9 cellular contexts compared by ENCODE assay signal in genomic region chr6:42726026-42726425, GRCh38. TPM values are rescaled to one million over a fixed set of nuclear protein-coding genes. Genes with fewer than 3 reads are reported as not detected.
DNase-seq lines count a peak whose midpoint lies in the region; ATAC-seq, FAIRE-seq and TF ChIP-seq lines count a peak whose summit lies in the region.
"Had no signal": no experiment of that assay in that cellular context is flagged by ENCODE, and none has a peak within 500 bp of the region (broad histone marks: within the 10 kb centered on the region; RNA-seq: fewer than 3 reads in every experiment).

No MANE protein-coding gene starts in this region.

- no peaks in the 10 kb centered on the region for H3K27me3 Mint-ChIP-seq in natural killer cell (ENCODE audit: low read depth in 2 of 2)

- FAIRE-seq in K562 (lab: Jason Lieb, UNC): no peak

- no peak overlapping the region for H3K4me2 ChIP-seq in K562 (ENCODE audit: insufficient read depth, low read length)

- peaks cover 19 to 20% of the 10 kb centered on the region in 2 donors for H3K4me1 Mint-ChIP-seq in natural killer cell

- peak overlapping the region; percentile 93 for H3K4me3 Mint-ChIP-seq in natural killer cell

- H3K36me3 Mint-ChIP-seq in natural killer cell: no peaks in the 10 kb centered on the region

- H3K36me3 ChIP-seq in HEK293 (ENCODE audit: control insufficient read depth in 2 of 2, insufficient read depth in 1 of 2, low read length in 2 of 2) (no peaks in the 10 kb centered on the region), K562 (ENCODE audit: control insufficient read depth, insufficient read depth, low read length) (no peaks in the 10 kb centered on the region)

- H2AFZ ChIP-seq in K562 (ENCODE audit: low read depth, low read length): peak overlapping the region; percentile 87

- H4K20me1 ChIP-seq in K562 (replicated peaks; ENCODE audit: control insufficient read depth, insufficient read depth, low read length): no peaks in the 10 kb centered on the region

- in situ Hi-C loops in K562 (cut with MboI): no loop called here

- DNase-seq in AG04450 (ENCODE audit: low read depth, low spot score) (no peak), K562 (ENCODE audit: extremely low read depth in 1 of 4, low spot score in 3 of 4) (no peak), natural killer cell (no peak), NCI-H1417 (lab: John Stamatoyannopoulos, UW) (no peak), lower leg skin (ENCODE audit: low spot score in 2 of 2) (no peak), AG08396 (ENCODE audit: low spot score) (no peak)

- no TSS peak for BruUV-seq in K562 (replicated peaks; lab: Mats Ljungman, UMichigan)

- H3K4me3 ChIP-seq in AG04450 (ENCODE audit: low read depth, low read length): peak overlapping the region; percentile 40; the same call in 1 of the 2 replicates
- no peak overlapping the region for H3K4me3 ChIP-seq in HEK293 (ENCODE audit: low read depth, low read length)
- H3K4me3 ChIP-seq in K562: no peak overlapping the region
- no peak overlapping the region for H3K4me3 ChIP-seq in lower leg skin (ENCODE audit: low read depth, poor library complexity, severe bottlenecking)

- TF ChIP-seq POLR2A in K562 (conservative IDR thresholded peaks at IDR 0.05) (no peak), lower leg skin (IDR thresholded peaks at IDR 0.05) (no peak)

- H3K9me3 Mint-ChIP-seq in natural killer cell: no peaks in the 10 kb centered on the region

- peaks cover 2% of the 10 kb centered on the region; the same call in 1 of the 2 replicates for H3K9me3 ChIP-seq in AG04450 (ENCODE audit: control insufficient read depth, insufficient read depth, low read length)
- H3K9me3 ChIP-seq in HEK293 (ENCODE audit: control insufficient read depth, insufficient read depth, low read depth, low read length): no peaks in the 10 kb centered on the region
- no peaks in the 10 kb centered on the region for H3K9me3 ChIP-seq in K562 (replicated peaks; ENCODE audit: control insufficient read depth, insufficient read depth, low read depth, low read length)

- peak overlapping the region; percentile 90 for H3K27ac Mint-ChIP-seq in natural killer cell

- H3K27ac ChIP-seq in AG04450 (ENCODE audit: low read depth, low read length): no peak overlapping the region
- H3K27ac ChIP-seq in HEK293 (ENCODE audit: extremely low read depth, low read depth, low read length): no peak overlapping the region
- no peak overlapping the region for H3K27ac ChIP-seq in K562 (ENCODE audit: extremely low read depth, low read depth, low read length)

- CTCF ChIA-PET in AG04450 (lab: Charles Lee): interaction anchor here (0.6 to 4.2 kb wide), 34 partner anchors 8 to 776 kb away, joined by 3 to 57 read pairs (median 4); partner anchors contain the start of genes RPL7L1 and TBCC
- CTCF ChIA-PET in HEK293 (lab: Yijun Ruan, JAX): interaction anchor here (0.6 to 6.9 kb wide), 56 partner anchors 7 to 1991 kb away, joined by 3 to 127 read pairs (median 4); partner anchors contain the start of gene RPL7L1
- CTCF ChIA-PET in K562 (lab: Yijun Ruan, JAX; ENCODE audit: low intra/inter-chr PET ratio): interaction anchor here (0.6 to 2.7 kb wide), 7 partner anchors 11 to 650 kb away, joined by 3 to 40 read pairs (median 5); partner anchors contain the start of gene UBR2

- TF ChIP-seq RAD21 in K562 (CRISPR knock-in tag; conservative IDR thresholded peaks at IDR 0.05 in 1 of 2, IDR thresholded peaks at IDR 0.05 in 1 of 2): no peak

- H3K4me1 ChIP-seq in HEK293 (ENCODE audit: control insufficient read depth, insufficient read depth, low read length): peaks cover 5% of the 10 kb centered on the region
- H3K4me1 ChIP-seq in K562 (replicated peaks in 1 of 2; ENCODE audit: control insufficient read depth in 2 of 2, insufficient read depth in 2 of 2, low read length in 2 of 2): peaks cover 6 to 8% of the 10 kb centered on the region in 2 experiments; a peak in 4 of 5 replicates

- ATAC-seq in K562 (no peak), natural killer cell (no peak), GM19455 (IDR thresholded peaks at IDR 0.05; ENCODE audit: unreplicated experiment) (no peak)

- peaks cover 6% of the 10 kb centered on the region for H3K9me1 ChIP-seq in K562 (ENCODE audit: control insufficient read depth, insufficient read depth, low read length)

- POLR2A ChIA-PET in AG04450 (lab: Yijun Ruan, JAX): interaction anchor here (0.6 to 2.8 kb wide), 6 partner anchors 20 to 114 kb away, joined by 3 to 17 read pairs (median 4); partner anchors contain the start of genes BICRAL and TBCC
- POLR2A ChIA-PET in HEK293 (lab: Yijun Ruan, JAX): interaction anchor here (0.5 to 1.7 kb wide), 5 partner anchors 14 to 153 kb away, joined by 3 to 5 read pairs (median 4); partner anchors contain the start of genes RPL7L1 and TBCC
- POLR2A ChIA-PET in K562 (lab: Yijun Ruan, JAX): interaction anchor here (0.8 to 1.9 kb wide), 4 partner anchors 10 to 154 kb away, joined by 3 to 5 read pairs (median 4); partner anchors contain the start of gene RPL7L1

- H3K79me2 ChIP-seq in K562 (ENCODE audit: control insufficient read depth, insufficient read depth, low read length): no peaks in the 10 kb centered on the region

- H3K9ac ChIP-seq in K562 (ENCODE audit: insufficient read depth in 1 of 2, low read depth in 2 of 2, low read length in 2 of 2): no peak overlapping the region

- H3K27me3 ChIP-seq in AG04450 (ENCODE audit: control insufficient read depth, insufficient read depth, low read length): peaks cover 2% of the 10 kb centered on the region
- peaks cover 10 to 14% of the 10 kb centered on the region in 2 experiments for H3K27me3 ChIP-seq in K562 (ENCODE audit: control insufficient read depth in 2 of 2, insufficient read depth in 2 of 2, low read length in 2 of 2)

- no peak for TF ChIP-seq EP300 in K562 (IDR thresholded peaks at IDR 0.05; ENCODE audit: low read length)

- no peak for TF ChIP-seq CTCF in AG04450 (IDR thresholded peaks at IDR 0.05; ENCODE audit: low read depth, low read length)
- no peak for TF ChIP-seq CTCF in HEK293 (tag by site-specific recombination; IDR thresholded peaks at IDR 0.05)
- TF ChIP-seq CTCF in K562 (IDR thresholded peaks at IDR 0.05 in 2 of 3, conservative IDR thresholded peaks at IDR 0.05 in 1 of 3; ENCODE audit: insufficient read depth in 2 of 3, low read depth in 1 of 3, low read length in 3 of 3): no peak
- no peak for TF ChIP-seq CTCF in natural killer cell (IDR thresholded peaks at IDR 0.05)
- no peak for TF ChIP-seq CTCF in lower leg skin (IDR thresholded peaks at IDR 0.05)

- intact Hi-C loops in K562 (cut with micrococcal nuclease) (loop anchor here (1.0 to 10.0 kb wide), 5 partner anchors 65 to 461 kb away; partner anchors contain the start of genes RPL7L1 and UBR2), natural killer cell (cut with micrococcal nuclease) (loop anchor here (1.0 to 5.0 kb wide), 5 partner anchors 20 to 173 kb away; partner anchors contain the start of genes BICRAL and TBCC), lower leg skin (cut with DNase I; ENCODE audit: low total_unique reads) (loop anchor here (10.0 kb wide), 1 partner anchor 61 kb away; no protein-coding TSS in a partner anchor)

RNA-seq across cellular contexts. Expression of gene PRPH2, which starts 3.6 kb away (rescaled TPM):
- polyA plus RNA-seq in AG04450 (2011; rRNA removed) (0.86 and 0.97 TPM in 2 replicates), K562 (2011; rRNA removed) (0.03 and 0.04 TPM in 2 replicates), K562 (2014; fragmentation: Illumina TruSeq; extraction: Trizol) (0.03 and 0.10 TPM in 2 replicates), K562 (2014; fragmentation: Nextera tagmentation; extraction: Ambion mirVana) (under 1 TPM; 0.03 to 0.11 TPM), K562 (2014; rRNA removed) (0.26 TPM in 1 of 2 replicates, not detected in the other)
- polyA minus RNA-seq in AG04450 (2011; rRNA and poly(A)+ RNA removed): 1.3 and 1.8 TPM in 2 replicates
- total RNA-seq in K562 (2011; cell fraction: chromatin; rRNA removed; ENCODE audit: low replicate concordance): not detected in 2 replicates
- total RNA-seq in K562 (2011; cell fraction: nucleolus; rRNA removed): 0.33 TPM in 1 of 2 replicates, not detected in the other
- total RNA-seq in K562 (2011; cell fraction: nucleoplasm; rRNA removed): not detected in 2 replicates
- total RNA-seq in K562 (2014; rRNA removed) (0.04 TPM in 1 of 2 replicates, not detected in the other), K562 (2014; rRNA removed; fragmentation: Illumina TruSeq; extraction: Trizol) (not detected in 2 replicates), K562 (2015; rRNA removed; fragmentation: Illumina TruSeq; extraction: Trizol) (0.04 TPM in 1 of 2 replicates, not detected in the other), K562 (2021) (0.09 TPM in 1 of 2 replicates, not detected in the other), natural killer cell (under 1 TPM; 0.12 to 0.16 (median 0.13) TPM), lower leg skin (under 1 TPM in 1 of 4 donors, not detected in 3; 0.16 TPM)
- 0.03 and 0.04 TPM in 2 replicates for polyA plus RNA-seq in K562 (2011; cell fraction: cytosol; rRNA removed)
- not detected in 2 replicates for polyA plus RNA-seq in K562 (2011; cell fraction: nucleus; rRNA removed)
- 0.08 and 0.11 TPM in 2 replicates for polyA plus RNA-seq in K562 (2012)
- polyA minus RNA-seq in K562 (2011; rRNA and poly(A)+ RNA removed): 0.06 TPM in 1 of 2 replicates, not detected in the other
- polyA minus RNA-seq in K562 (2011; cell fraction: cytosol; rRNA and poly(A)+ RNA removed): not detected in 2 replicates
- polyA minus RNA-seq in K562 (2011; cell fraction: nucleus; rRNA and poly(A)+ RNA removed): 0.11 TPM in 1 of 2 replicates, not detected in the other
- total RNA-seq: Daoy had no signal

RNA-seq across cellular contexts. Expression of gene TBCC, which starts 19.9 kb away (rescaled TPM):
- polyA plus RNA-seq in AG04450 (2011; rRNA removed) (19.6 and 21.7 TPM in 2 replicates), K562 (2011; rRNA removed) (16.5 and 19.5 TPM in 2 replicates), K562 (2014; fragmentation: Illumina TruSeq; extraction: Trizol) (23.3 and 24.8 TPM in 2 replicates), K562 (2014; fragmentation: Nextera tagmentation; extraction: Ambion mirVana) (1 to 10 TPM; 2.8 to 5.0 TPM), K562 (2014; rRNA removed) (28.9 and 29.5 TPM in 2 replicates)
- 15.6 and 17.7 TPM in 2 replicates for polyA minus RNA-seq in AG04450 (2011; rRNA and poly(A)+ RNA removed)
- total RNA-seq in K562 (2011; cell fraction: chromatin; rRNA removed; ENCODE audit: low replicate concordance): 19.4 and 28.3 TPM in 2 replicates
- total RNA-seq in K562 (2011; cell fraction: nucleolus; rRNA removed): 29.3 and 40.5 TPM in 2 replicates
- total RNA-seq in K562 (2011; cell fraction: nucleoplasm; rRNA removed): 32.5 and 32.9 TPM in 2 replicates
- total RNA-seq in K562 (2014; rRNA removed) (34.1 and 55.1 TPM in 2 replicates), K562 (2014; rRNA removed; fragmentation: Illumina TruSeq; extraction: Trizol) (16.1 and 20.9 TPM in 2 replicates), K562 (2015; rRNA removed; fragmentation: Illumina TruSeq; extraction: Trizol) (31.3 and 31.9 TPM in 2 replicates), K562 (2021) (27.8 and 28.7 TPM in 2 replicates), natural killer cell (10 to 100 TPM; 64.1 to 77.6 (median 65.6) TPM), lower leg skin (10 to 100 TPM; 40.3 to 55.5 (median 45.3) TPM)
- polyA plus RNA-seq in K562 (2011; cell fraction: cytosol; rRNA removed): 20.2 and 26.4 TPM in 2 replicates
- polyA plus RNA-seq in K562 (2011; cell fraction: nucleus; rRNA removed): 28.2 and 28.3 TPM in 2 replicates
- 24.3 and 30.8 TPM in 2 replicates for polyA plus RNA-seq in K562 (2012)
- polyA minus RNA-seq in K562 (2011; rRNA and poly(A)+ RNA removed): 5.2 and 6.0 TPM in 2 replicates
- polyA minus RNA-seq in K562 (2011; cell fraction: cytosol; rRNA and poly(A)+ RNA removed): 8.4 and 9.8 TPM in 2 replicates
- 8.9 and 15.4 TPM in 2 replicates for polyA minus RNA-seq in K562 (2011; cell fraction: nucleus; rRNA and poly(A)+ RNA removed)

RNA-seq across cellular contexts. Expression of gene BICRAL, which starts 55.8 kb away (rescaled TPM):
- polyA plus RNA-seq in AG04450 (2011; rRNA removed) (5.8 and 7.0 TPM in 2 replicates), K562 (2011; rRNA removed) (10.1 and 11.9 TPM in 2 replicates), K562 (2014; fragmentation: Illumina TruSeq; extraction: Trizol) (9.7 and 10.4 TPM in 2 replicates), K562 (2014; fragmentation: Nextera tagmentation; extraction: Ambion mirVana) (1 to 10 TPM; 1.2 to 1.4 TPM), K562 (2014; rRNA removed) (5.3 and 6.2 TPM in 2 replicates)
- 10.1 and 11.9 TPM in 2 replicates for polyA minus RNA-seq in AG04450 (2011; rRNA and poly(A)+ RNA removed)
- 17.0 and 22.8 TPM in 2 replicates for total RNA-seq in K562 (2011; cell fraction: chromatin; rRNA removed; ENCODE audit: low replicate concordance)
- total RNA-seq in K562 (2011; cell fraction: nucleolus; rRNA removed): 9.5 TPM in 2 replicates
- total RNA-seq in K562 (2011; cell fraction: nucleoplasm; rRNA removed): 13.6 and 16.9 TPM in 2 replicates
- total RNA-seq in K562 (2014; rRNA removed) (3.7 and 4.4 TPM in 2 replicates), K562 (2014; rRNA removed; fragmentation: Illumina TruSeq; extraction: Trizol) (5.6 and 6.6 TPM in 2 replicates), K562 (2015; rRNA removed; fragmentation: Illumina TruSeq; extraction: Trizol) (5.2 and 5.7 TPM in 2 replicates), K562 (2021) (9.2 and 10.2 TPM in 2 replicates), natural killer cell (10 to 100 TPM; 31.1 to 43.4 (median 37.1) TPM), lower leg skin (10 to 100 TPM; 19.4 to 23.4 (median 20.5) TPM)
- polyA plus RNA-seq in K562 (2011; cell fraction: cytosol; rRNA removed): 9.1 and 13.7 TPM in 2 replicates
- polyA plus RNA-seq in K562 (2011; cell fraction: nucleus; rRNA removed): 7.7 and 9.2 TPM in 2 replicates
- polyA plus RNA-seq in K562 (2012): 5.7 and 7.4 TPM in 2 replicates
- 23.8 and 24.3 TPM in 2 replicates for polyA minus RNA-seq in K562 (2011; rRNA and poly(A)+ RNA removed)
- polyA minus RNA-seq in K562 (2011; cell fraction: cytosol; rRNA and poly(A)+ RNA removed): 10.1 and 10.7 TPM in 2 replicates
- 4.3 and 9.6 TPM in 2 replicates for polyA minus RNA-seq in K562 (2011; cell fraction: nucleus; rRNA and poly(A)+ RNA removed)
